ENCODE assay signal across 19 cellular contexts in genomic region chr5:58114324-58114723, GRCh38.
A peak's percentile ranks its signal among the peaks of the same experiment; 100 is the strongest.
DNase-seq lines count a peak whose midpoint lies in the region; ATAC-seq and TF ChIP-seq lines count a peak whose summit lies in the region.
"Had no signal": no experiment of that assay in that cellular context is flagged by ENCODE, and none has a peak within 500 bp of the region (broad histone marks: within the 10 kb centered on the region; RNA-seq: fewer than 3 reads in every experiment).

No MANE protein-coding gene starts in this region.

- no peaks in the 10 kb centered on the region for H3K9me3 Mint-ChIP-seq in MCF 10A (ENCODE audit: unreplicated experiment)
- H3K9me3 Mint-ChIP-seq: activated naive CD4-positive, alpha-beta T cell treated with anti-CD3 and anti-CD28 coated beads for 36 hours had no signal

- peak; percentile 29 for DNase-seq in MCF 10A (ENCODE audit: unreplicated experiment)
- no peak for DNase-seq in breast epithelium (ENCODE audit: low spot score in 2 of 2)
- DNase-seq in fibroblast of pulmonary artery (ENCODE audit: low read depth), result peak; percentile 53
- DNase-seq in NCI-H446 treated with DMSO at 0.1 percent for 48 hours (lab: John Stamatoyannopoulos, UW), result no peak
- DNase-seq in posterior cingulate gyrus, result no peak
- no peak for DNase-seq in body of pancreas
- DNase-seq: activated naive CD4-positive, alpha-beta T cell treated with anti-CD3 and anti-CD28 coated beads for 36 hours; GDM1; NCI-H2081; NCI-H748 treated with DMSO at 0.1 percent for 48 hours; small intestine; stimulated activated naive CD4-positive, alpha-beta T cell; T-helper 17 cell had no signal

- H3K36me3 ChIP-seq in breast epithelium (no peaks in the 10 kb centered on the region), body of pancreas (replicated peaks in 1 of 2; ENCODE audit: insufficient read depth in 1 of 2, low read depth in 2 of 2) (no peaks in the 10 kb centered on the region)

- H3K36me3 Mint-ChIP-seq in MCF 10A (ENCODE audit: insufficient read depth, unreplicated experiment), result no peaks in the 10 kb centered on the region

- intact Hi-C loops in MCF 10A (cut with micrococcal nuclease) (no loop called here), breast epithelium (cut with DNase I; ENCODE audit: low total_unique reads) (no loop called here), posterior cingulate gyrus (cut with DNase I) (no loop called here), body of pancreas (cut with DNase I) (no loop called here)

- CTCF ChIA-PET in MCF 10A (lab: Yijun Ruan, JAX), result interaction anchor here (0.6 kb wide), 1 partner anchor 51 kb away, joined by 5 read pairs; no protein-coding TSS in a partner anchor

- no peak overlapping the region for H3K27ac ChIP-seq in breast epithelium
- H3K27ac ChIP-seq in VCaP, result peak overlapping the region; percentile 92; the same call in 1 of the 2 replicates
- no peak overlapping the region for H3K27ac ChIP-seq in body of pancreas
- H3K27ac ChIP-seq: 22Rv1 had no signal

- H3K9me3 ChIP-seq in breast epithelium, result no peaks in the 10 kb centered on the region
- H3K9me3 ChIP-seq in body of pancreas, result no peaks in the 10 kb centered on the region

- H3K27me3 ChIP-seq in breast epithelium, result no peaks in the 10 kb centered on the region
- no peaks in the 10 kb centered on the region for H3K27me3 ChIP-seq in body of pancreas

- H3K27me3 Mint-ChIP-seq in MCF 10A (ENCODE audit: insufficient read depth, unreplicated experiment), result no peaks in the 10 kb centered on the region

- TF ChIP-seq POLR2A in breast epithelium (IDR thresholded peaks at IDR 0.05), result no peak
- no peak for TF ChIP-seq POLR2A in body of pancreas (IDR thresholded peaks at IDR 0.05)

- H3K4me1 ChIP-seq in breast epithelium (no peaks in the 10 kb centered on the region), body of pancreas (peaks cover 4% of the 10 kb centered on the region)

- POLR2A ChIA-PET in MCF 10A (lab: Yijun Ruan, JAX), result interaction anchor here (1.1 kb wide), 1 partner anchor 22 kb away, joined by 3 read pairs; no protein-coding TSS in a partner anchor

- peaks cover 6% of the 10 kb centered on the region for H3K4me1 Mint-ChIP-seq in MCF 10A (ENCODE audit: insufficient read depth, unreplicated experiment)
- H3K4me1 Mint-ChIP-seq: T-helper 17 cell had no signal

- H3K4me3 Mint-ChIP-seq in MCF 10A (ENCODE audit: unreplicated experiment), result no peak overlapping the region
- H3K4me3 Mint-ChIP-seq: activated naive CD4-positive, alpha-beta T cell treated with anti-CD3 and anti-CD28 coated beads for 36 hours; T-helper 17 cell had no signal

- TF ChIP-seq CTCF in MCF 10A (IDR thresholded peaks at IDR 0.05; ENCODE audit: unreplicated experiment) (no peak), breast epithelium (IDR thresholded peaks at IDR 0.05) (no peak), VCaP (conservative IDR thresholded peaks at IDR 0.05) (no peak), fibroblast of pulmonary artery (IDR thresholded peaks at IDR 0.05; ENCODE audit: low read length, missing control alignments) (no peak), body of pancreas (IDR thresholded peaks at IDR 0.05) (no peak)

- no peak overlapping the region for H3K27ac Mint-ChIP-seq in MCF 10A (ENCODE audit: low read depth, unreplicated experiment)
- H3K27ac Mint-ChIP-seq: activated naive CD4-positive, alpha-beta T cell treated with anti-CD3 and anti-CD28 coated beads for 36 hours; T-helper 17 cell had no signal

- ATAC-seq in HG02759 (IDR thresholded peaks at IDR 0.05; ENCODE audit: unreplicated experiment) (no peak), body of pancreas (no peak)
- ATAC-seq: HepG2, left lobe of liver, Right ventricle myocardium inferior, T-helper 17 cell had no signal

- H3K4me3 ChIP-seq in breast epithelium (no peak overlapping the region), fibroblast of pulmonary artery (replicated peaks; ENCODE audit: low read depth, low read length) (no peak overlapping the region), body of pancreas (no peak overlapping the region)

- 95 to 96% methylated on average over 3 of the region's 3 CpGs for WGBS in body of pancreas, 2 donors

- BruUV-seq in MCF 10A (replicated peaks; lab: Mats Ljungman, UMichigan), result no TSS peak

Comparison
In these comparisons a context has a peak if more than half of its experiments do, and no peak if none do; other contexts are left out.
1. DNase-seq: peak in MCF 10A (single experiment) and fibroblast of pulmonary artery (single experiment); none in breast epithelium (0 of 2), NCI-H446 treated with DMSO at 0.1 percent for 48 hours (single experiment), posterior cingulate gyrus (0 of 10) and body of pancreas (0 of 4).